In the genomic region with DNA sequence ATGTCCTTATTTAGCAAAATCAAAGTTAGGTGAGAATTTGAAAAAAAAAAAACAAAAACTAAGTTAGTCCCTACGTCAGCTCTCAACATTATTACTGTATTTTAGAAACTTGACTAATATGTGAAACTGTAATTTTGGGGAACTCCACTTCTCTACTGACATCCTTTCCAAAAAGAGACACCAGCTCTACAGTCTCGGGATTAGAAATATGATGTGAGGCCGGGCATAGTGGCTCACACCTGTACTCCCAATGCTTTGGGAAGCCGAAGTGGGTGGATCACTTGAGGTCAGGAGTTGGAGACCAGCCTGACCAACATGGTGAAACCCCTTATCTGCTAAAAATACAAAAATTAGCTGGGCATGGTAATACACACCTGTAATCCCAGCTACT, we compare ENCODE assay signal across 1 cellular context.
TF ChIP-seq lines count a peak whose summit lies in the region.

No MANE protein-coding gene starts in this region.

TF ChIP-seq in GM12878, 131 proteins besides CTCF, POLR2A, EP300 and RAD21:
- TF ChIP-seq DPF2 (IDR thresholded peaks at IDR 0.05) (0 out of 2 replicates have a peak, but pooled peaks have one; percentile 22), SPI1 (IDR thresholded peaks at IDR 0.05; ENCODE audit: borderline replicate concordance, insufficient read depth, low read depth, low read length) (peak; percentile 41; the same call in 1 of the 2 replicates), NFIC (IDR thresholded peaks at IDR 0.05; ENCODE audit: low read depth, low read length) (peak; percentile 34; the same call in 1 of the 2 replicates), IKZF1 (conservative IDR thresholded peaks at IDR 0.05) (peak; percentile 35; the same call in 1 of the 2 replicates), ZNF384 (IDR thresholded peaks at IDR 0.05; ENCODE audit: borderline replicate concordance, low read depth, low read length) (peak; percentile 37; the same call in 1 of the 2 replicates), JUNB (IDR thresholded peaks at IDR 0.05) (peak; percentile 60), EED (IDR thresholded peaks at IDR 0.05; ENCODE audit: low read depth) (peak; percentile 75), IKZF2 (IDR thresholded peaks at IDR 0.05) (peak; percentile 63 to 68; a peak in 3 of 4 replicates), MEF2A (IDR thresholded peaks at IDR 0.05; ENCODE audit: insufficient read depth, low read depth, low read length) (peak; percentile 51; the same call in 1 of the 2 replicates)
- TF ChIP-seq, protein P1, sequence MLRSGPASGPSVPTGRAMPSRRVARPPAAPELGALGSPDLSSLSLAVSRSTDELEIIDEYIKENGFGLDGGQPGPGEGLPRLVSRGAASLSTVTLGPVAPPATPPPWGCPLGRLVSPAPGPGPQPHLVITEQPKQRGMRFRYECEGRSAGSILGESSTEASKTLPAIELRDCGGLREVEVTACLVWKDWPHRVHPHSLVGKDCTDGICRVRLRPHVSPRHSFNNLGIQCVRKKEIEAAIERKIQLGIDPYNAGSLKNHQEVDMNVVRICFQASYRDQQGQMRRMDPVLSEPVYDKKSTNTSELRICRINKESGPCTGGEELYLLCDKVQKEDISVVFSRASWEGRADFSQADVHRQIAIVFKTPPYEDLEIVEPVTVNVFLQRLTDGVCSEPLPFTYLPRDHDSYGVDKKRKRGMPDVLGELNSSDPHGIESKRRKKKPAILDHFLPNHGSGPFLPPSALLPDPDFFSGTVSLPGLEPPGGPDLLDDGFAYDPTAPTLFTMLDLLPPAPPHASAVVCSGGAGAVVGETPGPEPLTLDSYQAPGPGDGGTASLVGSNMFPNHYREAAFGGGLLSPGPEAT (IDR thresholded peaks at IDR 0.05; ENCODE audit: low read depth): peak; percentile 46; the same call in 1 of the 2 replicates
